In the genomic region with DNA sequence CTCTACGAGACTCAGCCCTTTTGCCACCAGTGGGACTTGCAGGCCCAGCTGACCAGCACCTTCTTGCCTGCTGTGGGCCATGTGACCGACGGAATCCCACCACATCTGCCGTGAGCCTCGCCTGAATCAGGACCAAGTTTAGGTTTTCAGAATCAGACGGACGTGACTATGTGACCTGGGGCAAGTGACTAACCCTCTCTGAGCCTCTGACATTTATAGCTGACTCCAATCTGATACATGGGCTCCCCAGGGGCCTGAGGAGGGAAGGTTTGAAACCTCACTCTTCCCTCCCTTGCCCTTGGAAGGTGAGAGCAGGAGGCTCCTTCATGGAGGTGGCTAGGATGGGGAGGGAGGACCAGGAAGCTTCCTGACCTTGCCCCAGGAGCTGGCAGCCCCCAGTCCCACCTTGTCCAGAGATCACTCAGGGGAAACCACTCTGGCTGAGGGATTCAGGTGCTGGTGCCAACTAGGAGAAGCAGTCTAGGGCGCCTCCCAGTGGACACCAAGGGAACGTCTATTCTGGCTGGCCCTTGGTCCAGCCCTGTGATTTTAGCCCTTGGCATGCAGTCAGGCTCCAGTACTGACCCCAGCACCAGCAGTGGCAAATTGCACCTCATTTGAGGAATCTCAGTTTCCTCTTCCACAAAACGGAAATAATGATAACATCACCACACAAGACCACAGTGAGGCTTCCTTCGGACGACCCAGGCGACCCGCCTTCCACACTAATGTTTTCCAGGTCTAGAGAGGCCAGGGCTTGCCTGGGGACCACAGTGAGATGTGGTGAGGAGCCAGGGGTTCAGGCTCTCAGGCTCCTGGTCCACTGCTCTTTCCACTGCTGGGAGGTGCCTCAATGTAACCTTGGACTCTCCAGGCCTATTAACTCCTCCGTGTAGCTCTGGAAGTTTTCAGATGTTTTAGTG, we compare ENCODE assay signal across 8 cellular contexts. TPM values are rescaled to one million over a fixed set of nuclear protein-coding genes. Genes with fewer than 3 reads are reported as not detected.
DNase-seq lines count a peak whose midpoint lies in the region; ATAC-seq and TF ChIP-seq lines count a peak whose summit lies in the region.

No MANE protein-coding gene starts in this region.

- no peaks in the 10 kb centered on the region for H3K4me1 ChIP-seq in left lung

- peaks cover 21% of the 10 kb centered on the region for H3K4me1 Mint-ChIP-seq in chondrocyte (ENCODE audit: low read depth)
- peaks cover 10% of the 10 kb centered on the region for H3K4me1 Mint-ChIP-seq in stimulated activated naive CD8-positive, alpha-beta T cell treated with anti-CD3 and anti-CD28 coated beads, Interleukin-15, amount 100 ng/mL, for 72 hours

- intact Hi-C loops in left lung (cut with DNase I) = loop anchor here in 1 of 2 donors (10.0 kb wide), 1 partner anchor 153 kb away; no protein-coding TSS in a partner anchor

- ATAC-seq in left lung (peak; percentile 88), GM19455 (IDR thresholded peaks at IDR 0.05; ENCODE audit: unreplicated experiment) (no peak)
- ATAC-seq in stimulated activated naive CD8-positive, alpha-beta T cell treated with anti-CD3 and anti-CD28 coated beads, Interleukin-15, amount 100 ng/mL, for 72 hours = peak; percentile 58

- peaks cover 1% of the 10 kb centered on the region for H3K36me3 Mint-ChIP-seq in chondrocyte (ENCODE audit: low read depth)

- H3K36me3 ChIP-seq in left lung = no peaks in the 10 kb centered on the region

- H3K27ac ChIP-seq in left lung = no peak overlapping the region

- no peak overlapping the region for H3K4me3 ChIP-seq in left lung

- H3K27ac Mint-ChIP-seq in chondrocyte (ENCODE audit: unreplicated experiment) = peak overlapping the region; percentile 33
- H3K27ac Mint-ChIP-seq in stimulated activated naive CD8-positive, alpha-beta T cell treated with anti-CD3 and anti-CD28 coated beads, Interleukin-15, amount 100 ng/mL, for 72 hours = peak overlapping the region in 1 of 2 donors; percentile 14

- TF ChIP-seq CTCF in chondrocyte (IDR thresholded peaks at IDR 0.05) = peak; percentile 90
- peak; percentile 70 to 75 for TF ChIP-seq CTCF in left lung (IDR thresholded peaks at IDR 0.05)

- H3K9me3 Mint-ChIP-seq in chondrocyte (ENCODE audit: low read depth) = no peaks in the 10 kb centered on the region
- H3K9me3 Mint-ChIP-seq in stimulated activated naive CD8-positive, alpha-beta T cell treated with anti-CD3 and anti-CD28 coated beads, Interleukin-15, amount 100 ng/mL, for 72 hours = no peaks in the 10 kb centered on the region

- no peak overlapping the region for H3K4me3 Mint-ChIP-seq in chondrocyte (ENCODE audit: unreplicated experiment)
- H3K4me3 Mint-ChIP-seq in stimulated activated naive CD8-positive, alpha-beta T cell treated with anti-CD3 and anti-CD28 coated beads, Interleukin-15, amount 100 ng/mL, for 72 hours = no peak overlapping the region

- H3K27me3 ChIP-seq in left lung = peaks cover 0 to 4% of the 10 kb centered on the region in 2 donors

- DNase-seq in EL = peak; percentile 79
- peak; percentile 64 for DNase-seq in LoVo (ENCODE audit: low spot score)
- peak; percentile 56 for DNase-seq in SK-N-DZ (ENCODE audit: low spot score)
- no peak for DNase-seq in chondrocyte (ENCODE audit: low spot score)
- DNase-seq in left lung = peak in 1 of 2 donors; percentile 65
- DNase-seq in stimulated activated naive CD8-positive, alpha-beta T cell treated with anti-CD3 and anti-CD28 coated beads, Interleukin-15, amount 100 ng/mL, for 72 hours = peak; percentile 27 to 45
- no peak for DNase-seq in GM19240 (ENCODE audit: insufficient read length, low spot score)

- H3K27me3 Mint-ChIP-seq in chondrocyte (ENCODE audit: low read depth) = peaks cover 10% of the 10 kb centered on the region
- H3K27me3 Mint-ChIP-seq in stimulated activated naive CD8-positive, alpha-beta T cell treated with anti-CD3 and anti-CD28 coated beads, Interleukin-15, amount 100 ng/mL, for 72 hours = peaks cover 22% of the 10 kb centered on the region

- no peaks in the 10 kb centered on the region for H3K9me3 ChIP-seq in left lung

RNA-seq across cellular contexts. Expression of gene SYT7, which starts 47.2 kb away (rescaled TPM):
- polyA plus RNA-seq in SK-N-DZ (2014; cell fraction: cytosol; rRNA removed) = 4.7 and 7.4 TPM in 2 replicates
- polyA plus RNA-seq in SK-N-DZ (2014; cell fraction: nucleus; rRNA removed) = 6.4 and 8.0 TPM in 2 replicates
- 0.92 to 2.0 TPM (median 1.5 TPM) in 3 replicates for total RNA-seq in chondrocyte
- total RNA-seq in left lung = 1 to 10 TPM; 2.1 to 6.4 TPM

RNA-seq across cellular contexts. Expression of gene DAGLA, which starts 52.1 kb away (rescaled TPM):
- polyA plus RNA-seq in SK-N-DZ (2014; cell fraction: cytosol; rRNA removed) = 4.0 and 4.3 TPM in 2 replicates
- 4.3 and 6.7 TPM in 2 replicates for polyA plus RNA-seq in SK-N-DZ (2014; cell fraction: nucleus; rRNA removed)
- total RNA-seq in chondrocyte = 2.8 to 5.5 TPM (median 4.8 TPM) in 3 replicates
- 1 to 10 TPM; 4.2 to 4.3 TPM for total RNA-seq in left lung

Comparison
In these comparisons a context has a peak if more than half of its experiments do, and no peak if none do; other contexts are left out.
1. DNase-seq: peak in EL (single experiment), LoVo (single experiment), SK-N-DZ (single experiment) and stimulated activated naive CD8-positive, alpha-beta T cell treated with anti-CD3 and anti-CD28 coated beads, Interleukin-15, amount 100 ng/mL, for 72 hours (2 of 2); none in chondrocyte (single experiment) and GM19240 (single experiment).